Comparison of ENCODE assay signal across 1 cellular context in genomic region chr13:36493046-36493445, GRCh38.
TF ChIP-seq lines count a peak whose summit lies in the region.

No MANE protein-coding gene starts in this region.

TF ChIP-seq in GM23338, 12 proteins besides CTCF, POLR2A, EP300 and RAD21 (continued from another document):
- TF ChIP-seq ZNF462 (CRISPR knock-in tag; IDR thresholded peaks at IDR 0.05) (no peak), ETS1 (IDR thresholded peaks at IDR 0.05) (no peak), ZNF331 (CRISPR knock-in tag; IDR thresholded peaks at IDR 0.05; ENCODE audit: low read depth) (no peak), EZH2 (IDR thresholded peaks at IDR 0.05; ENCODE audit: low read depth, unreplicated experiment) (no peak), EZH2phosphoT487 (IDR thresholded peaks at IDR 0.05; ENCODE audit: unreplicated experiment) (no peak), NANOG (IDR thresholded peaks at IDR 0.05; ENCODE audit: borderline replicate concordance) (no peak), STAT1 (IDR thresholded peaks at IDR 0.05; ENCODE audit: unreplicated experiment) (no peak), JUNB (IDR thresholded peaks at IDR 0.05; ENCODE audit: unreplicated experiment) (no peak)
